Comparison of ENCODE assay signal across 22 cellular contexts in the genomic region with DNA sequence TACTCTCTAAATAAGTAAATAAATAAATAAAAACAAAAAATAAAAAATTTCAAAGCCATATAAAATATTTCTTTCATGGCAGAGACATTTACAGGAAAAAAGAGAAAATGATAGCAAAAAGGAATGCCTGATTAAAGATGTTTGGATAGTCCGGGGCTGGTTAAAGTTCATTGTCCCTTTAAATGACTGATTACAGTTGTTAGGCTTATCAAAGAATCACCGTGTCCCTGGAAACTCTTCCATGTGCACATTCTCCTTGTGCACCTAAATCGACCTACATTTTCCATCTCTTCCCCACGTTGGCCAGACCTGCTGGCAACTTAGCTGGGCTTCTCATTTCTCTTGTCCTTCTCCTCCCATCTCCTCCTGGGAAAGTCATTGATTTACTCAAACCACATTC.
DNase-seq lines count a peak whose midpoint lies in the region; ATAC-seq, FAIRE-seq and TF ChIP-seq lines count a peak whose summit lies in the region.
"Had no signal": no experiment of that assay in that cellular context is flagged by ENCODE, and none has a peak within 500 bp of the region (broad histone marks: within the 10 kb centered on the region; RNA-seq: fewer than 3 reads in every experiment).

No MANE protein-coding gene starts in this region.

- peaks cover 0 to 9% (median 0%) of the 10 kb centered on the region in 4 donors for H3K4me1 ChIP-seq in right lobe of liver
- peaks cover 9% of the 10 kb centered on the region for H3K4me1 ChIP-seq in HepG2 (ENCODE audit: insufficient read depth, low read length)
- peaks cover 11% of the 10 kb centered on the region for H3K4me1 ChIP-seq in endodermal cell (ENCODE audit: control insufficient read depth, insufficient read depth, low read length)
- H3K4me1 ChIP-seq: A549; BLaER1 treated with 17β-estradiol and CSF1 and Interleukin-3, amounts not matched to agents 10 nM and 100 nM had no signal

- H3K27ac Mint-ChIP-seq in endodermal cell: no peak overlapping the region
- H3K27ac Mint-ChIP-seq: B cell; CD4-positive, alpha-beta T cell; CD8-positive, alpha-beta T cell had no signal

- no peak overlapping the region for H3K9ac ChIP-seq in HepG2 (ENCODE audit: insufficient read depth, low read depth, low read length)
- H3K9ac ChIP-seq in endodermal cell (ENCODE audit: extremely low read depth, low read length, poor library complexity, severe bottlenecking): no peak overlapping the region
- H3K9ac ChIP-seq: BLaER1 treated with 17β-estradiol and CSF1 and Interleukin-3, amounts not matched to agents 10 nM and 100 nM had no signal

- H3K4me2 ChIP-seq in HepG2 (ENCODE audit: low read depth, low read length): no peak overlapping the region
- H3K4me2 ChIP-seq: A549; BLaER1 treated with 17β-estradiol and CSF1 and Interleukin-3, amounts not matched to agents 10 nM and 100 nM had no signal

- CTCF ChIA-PET in HepG2 (lab: Yijun Ruan, JAX; ENCODE audit: low intra/inter-chr PET ratio, low total read pairs): no interaction called here

- H3K9me3 Mint-ChIP-seq in endodermal cell: no peaks in the 10 kb centered on the region
- H3K9me3 Mint-ChIP-seq: CD8-positive, alpha-beta T cell had no signal

- H3K27me3 Mint-ChIP-seq in endodermal cell (ENCODE audit: insufficient read depth): no peaks in the 10 kb centered on the region
- H3K27me3 Mint-ChIP-seq: CD4-positive, alpha-beta T cell had no signal

- 8% methylated on average over 4 of the region's 4 CpGs for WGBS in right lobe of liver (ENCODE audit: insufficient coverage, low coverage, low lambda C conversion rate, missing lambda C conversion rate)
- WGBS in HepG2 (ENCODE audit: low lambda C conversion rate): under 1% methylated on average over 4 of the region's 4 CpGs
- WGBS in endodermal cell (ENCODE audit: insufficient coverage in 1 of 2, insufficient read length in 1 of 2), 2 experiments: 84 to 92% methylated on average over 4 of the region's 4 CpGs

- TF ChIP-seq EP300 in HepG2 (IDR thresholded peaks at IDR 0.05; ENCODE audit: low read depth in 2 of 2, low read length in 2 of 2) (no peak), HepG2 (CRISPR knock-in tag; IDR thresholded peaks at IDR 0.05; ENCODE audit: borderline replicate concordance) (no peak)

- no peak for TF ChIP-seq CTCF in right lobe of liver (IDR thresholded peaks at IDR 0.05)
- no peak for TF ChIP-seq CTCF in HepG2 (CRISPR knock-in tag; IDR thresholded peaks at IDR 0.05)
- TF ChIP-seq CTCF in endodermal cell (conservative IDR thresholded peaks at IDR 0.05): no peak
- no peak for TF ChIP-seq CTCF in foreskin fibroblast (IDR thresholded peaks at IDR 0.05; ENCODE audit: low read depth, low read length)

- no peak for FAIRE-seq in HepG2 (lab: Jason Lieb, UNC)
- FAIRE-seq: A549, D721Med, GM12891, GM19239 had no signal

- BruUV-seq in HepG2 (replicated peaks; lab: Mats Ljungman, UMichigan): no TSS peak

- H3K36me3 ChIP-seq in right lobe of liver (no peaks in the 10 kb centered on the region), HepG2 (replicated peaks in 1 of 2; ENCODE audit: control insufficient read depth in 1 of 2, insufficient read depth in 2 of 2, low read length in 2 of 2) (no peaks in the 10 kb centered on the region), endodermal cell (ENCODE audit: control insufficient read depth, insufficient read depth, low read length) (no peaks in the 10 kb centered on the region)
- H3K36me3 ChIP-seq: BLaER1 treated with 17β-estradiol and CSF1 and Interleukin-3, amounts not matched to agents 10 nM and 100 nM had no signal

- no peak overlapping the region for H3K4me3 ChIP-seq in right lobe of liver
- H3K4me3 ChIP-seq in HepG2 (replicated peaks in 1 of 3; ENCODE audit: insufficient read depth in 1 of 3, low read depth in 2 of 3, low read length in 3 of 3): no peak overlapping the region
- peak overlapping the region; percentile 15 for H3K4me3 ChIP-seq in endodermal cell (ENCODE audit: low read length)
- H3K4me3 ChIP-seq in foreskin fibroblast (ENCODE audit: low read depth in 1 of 2, low read length in 2 of 2): no peak overlapping the region
- H3K4me3 ChIP-seq: A549; BLaER1 treated with 17β-estradiol and CSF1 and Interleukin-3, amounts not matched to agents 10 nM and 100 nM had no signal

- TF ChIP-seq POLR2A in right lobe of liver (IDR thresholded peaks at IDR 0.05) (no peak), HepG2 (IDR thresholded peaks at IDR 0.05; ENCODE audit: insufficient read depth in 1 of 2, low read depth in 2 of 2, low read length in 2 of 2) (no peak)

- ATAC-seq in right lobe of liver (peak in 3 of 4 donors; percentile 67 to 85 (median 74)), HepG2 (no peak), left lobe of liver (peak; percentile 85), HG03139 (IDR thresholded peaks at IDR 0.05; ENCODE audit: unreplicated experiment) (no peak), HG03045 (IDR thresholded peaks at IDR 0.05; ENCODE audit: unreplicated experiment) (no peak)
- ATAC-seq: A549; CD8-positive, alpha-beta T cell had no signal

- H3K27me3 ChIP-seq in right lobe of liver (no peaks in the 10 kb centered on the region), HepG2 (ENCODE audit: control insufficient read depth in 1 of 2, insufficient read depth in 2 of 2, low read length in 2 of 2) (no peaks in the 10 kb centered on the region), endodermal cell (ENCODE audit: control insufficient read depth, insufficient read depth, low read length, poor library complexity, severe bottlenecking) (no peaks in the 10 kb centered on the region)
- H3K27me3 ChIP-seq: BLaER1 treated with 17β-estradiol and CSF1 and Interleukin-3, amounts not matched to agents 10 nM and 100 nM had no signal

- no peak for TF ChIP-seq RAD21 in HepG2 (CRISPR knock-in tag; IDR thresholded peaks at IDR 0.05)

- no peaks in the 10 kb centered on the region for H3K79me2 ChIP-seq in HepG2 (ENCODE audit: insufficient read depth, low read length)

- intact Hi-C loops in right lobe of liver (cut with DNase I): no loop called here
- intact Hi-C loops in HepG2 (cut with micrococcal nuclease; ENCODE audit: unreplicated experiment): no loop called here

- in situ Hi-C loops in HepG2 (cut with HindIII; ENCODE audit: extremely low pct_ligation_motif_present, low pct_unique_long_range_greater_than_20kb): no loop called here

- no peak overlapping the region for H2AFZ ChIP-seq in HepG2 (ENCODE audit: low read length)

- H3K36me3 Mint-ChIP-seq in endodermal cell (ENCODE audit: low read depth): no peaks in the 10 kb centered on the region
- H3K36me3 Mint-ChIP-seq: CD8-positive, alpha-beta T cell had no signal

- DNase-seq in right lobe of liver (no peak), HepG2 (ENCODE audit: low spot score) (no peak), endodermal cell (no peak), left lobe of liver (ENCODE audit: low spot score) (no peak), foreskin fibroblast (no peak)
- DNase-seq: AML-193; Caco-2; Calu3; CD4-positive, alpha-beta T cell; CD8-positive, alpha-beta T cell; DMS79 treated with DMSO at 0.1 percent for 48 hours; GF-D8 had no signal

- POLR2A ChIA-PET in HepG2 (lab: Yijun Ruan, JAX): no interaction called here

- H3K4me3 Mint-ChIP-seq in endodermal cell: no peak overlapping the region
- H3K4me3 Mint-ChIP-seq: B cell; CD4-positive, alpha-beta T cell; CD8-positive, alpha-beta T cell had no signal

- no peaks in the 10 kb centered on the region for H4K20me1 ChIP-seq in HepG2 (ENCODE audit: insufficient read depth, low read length)
- H4K20me1 ChIP-seq: BLaER1 treated with 17β-estradiol and CSF1 and Interleukin-3, amounts not matched to agents 10 nM and 100 nM had no signal

- H3K4me1 Mint-ChIP-seq in endodermal cell: peaks cover 17% of the 10 kb centered on the region
- H3K4me1 Mint-ChIP-seq: B cell had no signal

- H3K9me3 ChIP-seq in right lobe of liver (no peaks in the 10 kb centered on the region), HepG2 (ENCODE audit: low read length) (no peaks in the 10 kb centered on the region), endodermal cell (ENCODE audit: control insufficient read depth, low read length) (no peaks in the 10 kb centered on the region)
- H3K9me3 ChIP-seq: A549; BLaER1 treated with 17β-estradiol and CSF1 and Interleukin-3, amounts not matched to agents 10 nM and 100 nM; Caco-2 had no signal

- H3K27ac ChIP-seq in right lobe of liver: no peak overlapping the region
- no peak overlapping the region for H3K27ac ChIP-seq in HepG2 (ENCODE audit: extremely low read length, insufficient read depth, low read length)
- H3K27ac ChIP-seq in endodermal cell (ENCODE audit: low read depth, low read length): no peak overlapping the region
- H3K27ac ChIP-seq: 22Rv1; A549; BLaER1 treated with 17β-estradiol and CSF1 and Interleukin-3, amounts not matched to agents 10 nM and 100 nM; C4-2B had no signal

TF ChIP-seq in HepG2, 621 proteins besides CTCF, POLR2A, EP300 and RAD21 (continues in another document):
- TF ChIP-seq NKX3-1 (CRISPR knock-in tag; IDR thresholded peaks at IDR 0.05) (no peak), FIP1L1 (IDR thresholded peaks at IDR 0.05; ENCODE audit: borderline replicate concordance, insufficient read depth, low read depth, low read length) (no peak), ZNF850 (CRISPR knock-in tag; conservative IDR thresholded peaks at IDR 0.05) (no peak), CHD2 (IDR thresholded peaks at IDR 0.05; ENCODE audit: low read depth, low read length) (no peak), TARDBP (CRISPR knock-in tag; IDR thresholded peaks at IDR 0.05) (no peak), HNRNPH1 (optimal IDR thresholded peaks at IDR 0.05; ENCODE audit: low read depth, low read length) (no peak), SIN3A (IDR thresholded peaks at IDR 0.05; ENCODE audit: borderline replicate concordance, low read depth, low read length) (no peak), ZNF891 (CRISPR knock-in tag; IDR thresholded peaks at IDR 0.05) (no peak), ZNF460 (CRISPR knock-in tag; IDR thresholded peaks at IDR 0.05; ENCODE audit: borderline replicate concordance) (no peak), KAT8 (CRISPR knock-in tag; IDR thresholded peaks at IDR 0.05) (no peak)
- TF ChIP-seq, protein P1, sequence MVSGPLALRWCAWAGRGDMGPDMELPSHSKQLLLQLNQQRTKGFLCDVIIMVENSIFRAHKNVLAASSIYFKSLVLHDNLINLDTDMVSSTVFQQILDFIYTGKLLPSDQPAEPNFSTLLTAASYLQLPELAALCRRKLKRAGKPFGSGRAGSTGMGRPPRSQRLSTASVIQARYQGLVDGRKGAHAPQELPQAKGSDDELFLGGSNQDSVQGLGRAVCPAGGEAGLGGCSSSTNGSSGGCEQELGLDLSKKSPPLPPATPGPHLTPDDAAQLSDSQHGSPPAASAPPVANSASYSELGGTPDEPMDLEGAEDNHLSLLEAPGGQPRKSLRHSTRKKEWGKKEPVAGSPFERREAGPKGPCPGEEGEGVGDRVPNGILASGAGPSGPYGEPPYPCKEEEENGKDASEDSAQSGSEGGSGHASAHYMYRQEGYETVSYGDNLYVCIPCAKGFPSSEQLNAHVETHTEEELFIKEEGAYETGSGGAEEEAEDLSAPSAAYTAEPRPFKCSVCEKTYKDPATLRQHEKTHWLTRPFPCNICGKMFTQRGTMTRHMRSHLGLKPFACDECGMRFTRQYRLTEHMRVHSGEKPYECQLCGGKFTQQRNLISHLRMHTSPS (CRISPR knock-in tag; IDR thresholded peaks at IDR 0.05; ENCODE audit: low read depth): no peak

Comparison
In these comparisons a context has a peak if more than half of its experiments do, and no peak if none do; other contexts are left out.
1. ATAC-seq: peak in right lobe of liver (3 of 4) and left lobe of liver (single experiment); none in HepG2 (single experiment), HG03139 (single experiment) and HG03045 (single experiment).